Comparison of ENCODE assay signal across 14 cellular contexts in the genomic region with DNA sequence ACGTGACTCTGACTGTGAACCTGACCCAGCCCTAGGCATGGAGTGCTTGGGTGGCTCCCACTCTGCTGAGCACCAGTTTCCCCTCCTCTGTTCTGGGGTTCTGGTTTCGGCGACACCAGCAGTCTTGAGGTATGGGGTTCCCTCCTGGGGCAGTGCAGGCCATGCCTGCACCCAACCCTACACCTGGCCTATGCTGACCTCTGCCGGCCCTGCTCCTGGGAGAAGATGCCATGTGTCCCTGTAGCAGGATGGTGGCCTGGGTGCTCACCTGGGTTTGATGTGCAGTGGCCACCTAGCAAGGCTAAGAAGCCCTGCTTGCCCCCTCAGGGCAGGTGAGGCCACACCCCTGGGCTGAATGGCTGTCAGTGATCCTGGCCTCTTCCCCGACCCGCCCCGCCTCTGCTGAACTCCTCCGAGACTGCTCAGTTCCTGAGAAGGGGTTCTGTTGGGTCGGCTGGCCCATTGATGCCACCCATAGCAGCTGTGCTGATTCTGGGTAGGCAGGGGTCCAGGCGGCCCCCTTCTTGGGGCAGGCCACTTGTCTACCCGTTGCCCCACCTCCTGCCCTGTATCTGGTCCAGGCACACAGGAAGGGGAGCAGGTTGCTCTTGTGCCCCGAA. TPM values are rescaled to one million over a fixed set of nuclear protein-coding genes. Genes with fewer than 3 reads are reported as not detected.
A peak's percentile ranks its signal among the peaks of the same experiment; 100 is the strongest.
DNase-seq lines count a peak whose midpoint lies in the region; ATAC-seq and TF ChIP-seq lines count a peak whose summit lies in the region.
"Had no signal": no experiment of that assay in that cellular context is flagged by ENCODE, and none has a peak within 500 bp of the region (broad histone marks: within the 10 kb centered on the region; RNA-seq: fewer than 3 reads in every experiment).

No MANE protein-coding gene starts in this region.

- no peak for DNase-seq in activated T-cell treated with anti-CD3 and anti-CD28 coated beads, Interleukin-2, amount 50 U/mL, for 4 hours
- no peak for DNase-seq in activated T-cell treated with anti-CD3 and anti-CD28 coated beads for 4 hours
- DNase-seq in activated B cell treated with CpG ODN at 0.5 μM for 24 hours = no peak
- no peak for DNase-seq in endothelial cell (ENCODE audit: low spot score)
- DNase-seq in RPMI8226 = no peak
- no peak for DNase-seq in AG08396 (ENCODE audit: low spot score)
- DNase-seq in NCI-H748 treated with DMSO at 0.1 percent for 48 hours (lab: John Stamatoyannopoulos, UW) = no peak
- DNase-seq: adrenal gland, DMS153, NCI-H1694 treated with DMSO at 0.1 percent for 48 hours, NCI-H524 treated with DMSO at 0.1 percent for 48 hours had no signal

- H3K27ac Mint-ChIP-seq in activated B cell treated with CpG ODN at 0.5 μM for 24 hours (no peak overlapping the region), endothelial cell (ENCODE audit: unreplicated experiment) (no peak overlapping the region)
- peak overlapping the region; percentile 32 for H3K27ac Mint-ChIP-seq in stimulated activated memory B cell treated with anti-CD40 and anti-IgM and Interleukin-4, amounts not matched to agents 10 μg/mL and 1 μg/mL and 100 μg/mL, for 72 hours

- no peak for ATAC-seq in activated T-cell treated with anti-CD3 and anti-CD28 coated beads, Interleukin-2, amount 50 U/mL, for 4 hours
- no peak for ATAC-seq in activated B cell treated with CpG ODN at 0.5 μM for 24 hours (ENCODE audit: low read depth)
- ATAC-seq in stimulated activated memory B cell treated with anti-CD40 and anti-IgM and Interleukin-4, amounts not matched to agents 10 μg/mL and 1 μg/mL and 100 μg/mL, for 72 hours = no peak
- ATAC-seq: Panc1 had no signal

- no peaks in the 10 kb centered on the region for H3K9me3 Mint-ChIP-seq in activated T-cell treated with anti-CD3 and anti-CD28 coated beads, Interleukin-2, amount 50 U/mL, for 4 hours
- H3K9me3 Mint-ChIP-seq in activated B cell treated with CpG ODN at 0.5 μM for 24 hours (no peaks in the 10 kb centered on the region), endothelial cell (ENCODE audit: unreplicated experiment) (no peaks in the 10 kb centered on the region)
- H3K9me3 Mint-ChIP-seq in stimulated activated memory B cell treated with anti-CD40 and anti-IgM and Interleukin-4, amounts not matched to agents 10 μg/mL and 1 μg/mL and 100 μg/mL, for 72 hours = no peaks in the 10 kb centered on the region

- POLR2A ChIA-PET in activated B cell treated with CpG ODN at 0.5 μM for 24 hours (lab: Charles Lee) = no interaction called here

- peak overlapping the region; percentile 80 for H3K4me3 Mint-ChIP-seq in activated T-cell treated with anti-CD3 and anti-CD28 coated beads, Interleukin-2, amount 50 U/mL, for 4 hours
- H3K4me3 Mint-ChIP-seq in activated B cell treated with CpG ODN at 0.5 μM for 24 hours = peak overlapping the region; percentile 57
- H3K4me3 Mint-ChIP-seq in endothelial cell (ENCODE audit: unreplicated experiment) = peak overlapping the region; percentile 62
- H3K4me3 Mint-ChIP-seq in stimulated activated memory B cell treated with anti-CD40 and anti-IgM and Interleukin-4, amounts not matched to agents 10 μg/mL and 1 μg/mL and 100 μg/mL, for 72 hours = peak overlapping the region; percentile 75

- CTCF ChIA-PET in activated B cell treated with CpG ODN at 0.5 μM for 24 hours (lab: Charles Lee) = no interaction called here

- H3K27me3 Mint-ChIP-seq in activated T-cell treated with anti-CD3 and anti-CD28 coated beads, Interleukin-2, amount 50 U/mL, for 4 hours (ENCODE audit: low read depth) = no peaks in the 10 kb centered on the region
- H3K27me3 Mint-ChIP-seq in activated B cell treated with CpG ODN at 0.5 μM for 24 hours = no peaks in the 10 kb centered on the region
- peaks cover 9% of the 10 kb centered on the region for H3K27me3 Mint-ChIP-seq in endothelial cell (ENCODE audit: unreplicated experiment)
- no peaks in the 10 kb centered on the region for H3K27me3 Mint-ChIP-seq in stimulated activated memory B cell treated with anti-CD40 and anti-IgM and Interleukin-4, amounts not matched to agents 10 μg/mL and 1 μg/mL and 100 μg/mL, for 72 hours

- H3K36me3 Mint-ChIP-seq in activated T-cell treated with anti-CD3 and anti-CD28 coated beads, Interleukin-2, amount 50 U/mL, for 4 hours (ENCODE audit: insufficient read depth) = no peaks in the 10 kb centered on the region
- no peaks in the 10 kb centered on the region for H3K36me3 Mint-ChIP-seq in activated B cell treated with CpG ODN at 0.5 μM for 24 hours (ENCODE audit: low read depth)
- H3K36me3 Mint-ChIP-seq in endothelial cell (ENCODE audit: low read depth, unreplicated experiment) = no peaks in the 10 kb centered on the region
- peaks cover 5% of the 10 kb centered on the region for H3K36me3 Mint-ChIP-seq in stimulated activated memory B cell treated with anti-CD40 and anti-IgM and Interleukin-4, amounts not matched to agents 10 μg/mL and 1 μg/mL and 100 μg/mL, for 72 hours

- H3K4me1 Mint-ChIP-seq in activated T-cell treated with anti-CD3 and anti-CD28 coated beads, Interleukin-2, amount 50 U/mL, for 4 hours (ENCODE audit: low read depth) = peaks cover 42% of the 10 kb centered on the region
- H3K4me1 Mint-ChIP-seq in activated B cell treated with CpG ODN at 0.5 μM for 24 hours (peaks cover 44% of the 10 kb centered on the region), endothelial cell (ENCODE audit: unreplicated experiment) (no peaks in the 10 kb centered on the region)
- peaks cover 61% of the 10 kb centered on the region for H3K4me1 Mint-ChIP-seq in stimulated activated memory B cell treated with anti-CD40 and anti-IgM and Interleukin-4, amounts not matched to agents 10 μg/mL and 1 μg/mL and 100 μg/mL, for 72 hours

- intact Hi-C loops in activated B cell treated with CpG ODN at 0.5 μM for 24 hours (cut with micrococcal nuclease) = loop anchor here (5.0 kb wide), 2 partner anchors 363 to 702 kb away; partner anchors contain the start of genes HIRA, KLHL22 and MRPL40

- TF ChIP-seq CTCF in activated B cell treated with CpG ODN at 0.5 μM for 24 hours (IDR thresholded peaks at IDR 0.05) (no peak), endothelial cell (IDR thresholded peaks at IDR 0.05; ENCODE audit: unreplicated experiment) (no peak)

RNA-seq across cellular contexts. Expression of gene ZDHHC8, which starts 2.4 kb away (rescaled TPM):
- total RNA-seq in activated T-cell treated with anti-CD3 and anti-CD28 coated beads, Interleukin-2, amount 50 U/mL, for 4 hours = 10 to 100 TPM; 88.2 to 99.5 (median 89.5) TPM
- total RNA-seq in activated B cell treated with CpG ODN at 0.5 μM for 24 hours = 51.9 and 65.6 TPM in 2 replicates
- 118 TPM for total RNA-seq in endothelial cell (ENCODE audit: unreplicated experiment)

RNA-seq across cellular contexts. Expression of gene CCDC188, which starts 16.8 kb away (rescaled TPM):
- total RNA-seq in activated T-cell treated with anti-CD3 and anti-CD28 coated beads, Interleukin-2, amount 50 U/mL, for 4 hours = not detected
- not detected in 2 replicates for total RNA-seq in activated B cell treated with CpG ODN at 0.5 μM for 24 hours
- total RNA-seq in endothelial cell (ENCODE audit: unreplicated experiment) = not detected
- total RNA-seq: liver had no signal

RNA-seq across cellular contexts. Expression of gene TRMT2A, which starts 17.0 kb away (rescaled TPM):
- 100 to 1,000 TPM; 143 to 161 (median 146) TPM for total RNA-seq in activated T-cell treated with anti-CD3 and anti-CD28 coated beads, Interleukin-2, amount 50 U/mL, for 4 hours
- total RNA-seq in activated B cell treated with CpG ODN at 0.5 μM for 24 hours (77.4 and 91.7 TPM in 2 replicates), endothelial cell (ENCODE audit: unreplicated experiment) (44.8 TPM)

RNA-seq across cellular contexts. Expression of gene RANBP1, which starts 18.1 kb away (rescaled TPM):
- 100 to 1,000 TPM; 453 to 533 (median 503) TPM for total RNA-seq in activated T-cell treated with anti-CD3 and anti-CD28 coated beads, Interleukin-2, amount 50 U/mL, for 4 hours
- 127 and 133 TPM in 2 replicates for total RNA-seq in activated B cell treated with CpG ODN at 0.5 μM for 24 hours
- 142 TPM for total RNA-seq in endothelial cell (ENCODE audit: unreplicated experiment)

RNA-seq across cellular contexts. Expression of gene DGCR8, which starts 54.0 kb away (rescaled TPM):
- 10 to 100 TPM; 56.2 to 65.3 (median 60.9) TPM for total RNA-seq in activated T-cell treated with anti-CD3 and anti-CD28 coated beads, Interleukin-2, amount 50 U/mL, for 4 hours
- 34.6 and 35.5 TPM in 2 replicates for total RNA-seq in activated B cell treated with CpG ODN at 0.5 μM for 24 hours
- total RNA-seq in endothelial cell (ENCODE audit: unreplicated experiment) = 46.6 TPM
